20 cellular contexts compared by ENCODE assay signal in genomic region chr3:134768845-134769244, GRCh38. TPM values are rescaled to one million over a fixed set of nuclear protein-coding genes. Genes with fewer than 3 reads are reported as not detected.
DNase-seq lines count a peak whose midpoint lies in the region; ATAC-seq and TF ChIP-seq lines count a peak whose summit lies in the region.
"Had no signal": no experiment of that assay in that cellular context is flagged by ENCODE, and none has a peak within 500 bp of the region (broad histone marks: within the 10 kb centered on the region; RNA-seq: fewer than 3 reads in every experiment).

No MANE protein-coding gene starts in this region.

- no peaks in the 10 kb centered on the region for H3K4me1 Mint-ChIP-seq in osteocyte (ENCODE audit: unreplicated experiment)
- H3K4me1 Mint-ChIP-seq: CD14-positive monocyte; CD4-positive, alpha-beta memory T cell had no signal

- no peak overlapping the region for H3K18ac ChIP-seq in mesenchymal stem cell (ENCODE audit: low read depth in 1 of 2, low read length in 2 of 2)

- no peak overlapping the region for H3K23ac ChIP-seq in mesenchymal stem cell (ENCODE audit: low read length in 2 of 2)

- no peaks in the 10 kb centered on the region for H4K20me1 ChIP-seq in mammary epithelial cell (ENCODE audit: insufficient read depth, low read length)
- H4K20me1 ChIP-seq: BLaER1 had no signal

- no peak overlapping the region for H2BK120ac ChIP-seq in mesenchymal stem cell (ENCODE audit: low read depth, low read length)

- no peak overlapping the region for H2AK5ac ChIP-seq in mesenchymal stem cell (ENCODE audit: low read length, severe bottlenecking)

- H2BK12ac ChIP-seq in mesenchymal stem cell (ENCODE audit: low read length in 2 of 2), result no peak overlapping the region

- no peak overlapping the region for H4K91ac ChIP-seq in mesenchymal stem cell (ENCODE audit: low read length)

- H3K27ac Mint-ChIP-seq in osteocyte (ENCODE audit: unreplicated experiment), result no peak overlapping the region
- H3K27ac Mint-ChIP-seq: CD14-positive monocyte; CD4-positive, alpha-beta memory T cell had no signal

- no peaks in the 10 kb centered on the region for H3K9me3 ChIP-seq in breast epithelium
- H3K9me3 ChIP-seq in mammary epithelial cell (replicated peaks; ENCODE audit: insufficient read depth, low read length), result no peaks in the 10 kb centered on the region
- no peaks in the 10 kb centered on the region for H3K9me3 ChIP-seq in left lung
- H3K9me3 ChIP-seq in mesenchymal stem cell (ENCODE audit: control insufficient read depth, low read length), result peaks cover 7% of the 10 kb centered on the region
- H3K9me3 ChIP-seq: BLaER1, HAP-1 had no signal

- 86% methylated on average over 4 of the region's 4 CpGs for WGBS in mammary epithelial cell (ENCODE audit: low coverage, missing lambda C conversion rate)
- 91% methylated on average over 3 of the region's 4 CpGs for WGBS in mesenchymal stem cell

- H3K79me2 ChIP-seq in mammary epithelial cell (ENCODE audit: insufficient read depth, low read length), result no peaks in the 10 kb centered on the region

- H3K9me3 Mint-ChIP-seq in osteocyte (ENCODE audit: unreplicated experiment), result no peaks in the 10 kb centered on the region

- in situ Hi-C loops in mammary epithelial cell (cut with MboI; ENCODE audit: low sequenced_read_pairs in 2 of 2), result no loop called here

- H3K27me3 ChIP-seq in breast epithelium (no peaks in the 10 kb centered on the region), mammary epithelial cell (ENCODE audit: insufficient read depth, low read length) (no peaks in the 10 kb centered on the region), left lung (no peaks in the 10 kb centered on the region), mesenchymal stem cell (ENCODE audit: control insufficient read depth in 1 of 2, insufficient read depth in 1 of 2, low read length in 2 of 2) (peaks cover 0 to 15% of the 10 kb centered on the region in 2 experiments)
- H3K27me3 ChIP-seq: BLaER1 had no signal

- no peak overlapping the region for H4K8ac ChIP-seq in mesenchymal stem cell (ENCODE audit: low read length)

- no peak overlapping the region for H3K14ac ChIP-seq in mesenchymal stem cell (ENCODE audit: low read length in 2 of 2)

- H3K4me3 ChIP-seq in breast epithelium (no peak overlapping the region), mammary epithelial cell (replicated peaks in 1 of 3; ENCODE audit: insufficient read depth in 1 of 3, low read depth in 2 of 3, low read length in 3 of 3) (no peak overlapping the region), left lung (no peak overlapping the region), mesenchymal stem cell (ENCODE audit: insufficient read depth in 1 of 2, low read depth in 1 of 2, low read length in 2 of 2) (no peak overlapping the region), foreskin fibroblast (ENCODE audit: low read depth in 1 of 2, low read length in 2 of 2) (no peak overlapping the region)
- H3K4me3 ChIP-seq: BLaER1, GM12878, GM23248, HAP-1 had no signal

- no peak overlapping the region for H3K4me3 Mint-ChIP-seq in osteocyte (ENCODE audit: unreplicated experiment)
- H3K4me3 Mint-ChIP-seq: CD14-positive monocyte; CD4-positive, alpha-beta memory T cell had no signal

- no peak overlapping the region for H2BK15ac ChIP-seq in mesenchymal stem cell (ENCODE audit: low read depth, poor library complexity, severe bottlenecking)

- TF ChIP-seq POLR2A in breast epithelium (IDR thresholded peaks at IDR 0.05), result no peak

- BruUV-seq in mammary epithelial cell (replicated peaks; lab: Mats Ljungman, UMichigan), result no TSS peak

- TF ChIP-seq CTCF in breast epithelium (IDR thresholded peaks at IDR 0.05) (no peak), mammary epithelial cell (conservative IDR thresholded peaks at IDR 0.05 in 1 of 2, IDR thresholded peaks at IDR 0.05 in 1 of 2; ENCODE audit: extremely low read depth in 1 of 2, insufficient read depth in 1 of 2, low read depth in 1 of 2, low read length in 2 of 2) (no peak), left lung (IDR thresholded peaks at IDR 0.05) (no peak), osteocyte (IDR thresholded peaks at IDR 0.05) (no peak), foreskin fibroblast (IDR thresholded peaks at IDR 0.05; ENCODE audit: low read depth, low read length) (no peak)

- H2AFZ ChIP-seq in mammary epithelial cell (ENCODE audit: low read depth, low read length) (no peak overlapping the region), mesenchymal stem cell (ENCODE audit: low read depth, low read length) (no peak overlapping the region)
- H2AFZ ChIP-seq: GM23248 had no signal

- H3K9ac ChIP-seq in mammary epithelial cell (ENCODE audit: insufficient read depth, low read length) (no peak overlapping the region), mesenchymal stem cell (ENCODE audit: low read length) (no peak overlapping the region)
- H3K9ac ChIP-seq: BLaER1, GM23248 had no signal

- H3K36me3 Mint-ChIP-seq in osteocyte (ENCODE audit: unreplicated experiment), result no peaks in the 10 kb centered on the region
- H3K36me3 Mint-ChIP-seq: CD14-positive monocyte; CD4-positive, alpha-beta memory T cell had no signal

- DNase-seq in breast epithelium (ENCODE audit: low spot score in 2 of 2) (no peak), mammary epithelial cell (no peak), left lung (no peak), osteocyte (ENCODE audit: extremely low spot score, unreplicated experiment) (peak; percentile 53), activated T-cell treated with anti-CD3 and anti-CD28 coated beads for 4 hours (no peak), mesenchymal stem cell (no peak), MV-4-11 (lab: John Stamatoyannopoulos, UW) (no peak), foreskin fibroblast (no peak)
- DNase-seq: 8988T; CD4-positive, alpha-beta memory T cell; DMS153; DND-41; EL; GM23248 had no signal

- peak; percentile 76 for ATAC-seq in left lung
- ATAC-seq: GM12878, HepG2 had no signal

- no peaks in the 10 kb centered on the region for H3K4me1 ChIP-seq in breast epithelium
- H3K4me1 ChIP-seq in mammary epithelial cell (ENCODE audit: insufficient read depth, low read length), result no peaks in the 10 kb centered on the region
- no peaks in the 10 kb centered on the region for H3K4me1 ChIP-seq in left lung
- no peaks in the 10 kb centered on the region for H3K4me1 ChIP-seq in mesenchymal stem cell (ENCODE audit: control insufficient read depth, insufficient read depth, low read depth, low read length)
- H3K4me1 ChIP-seq: BLaER1, HAP-1 had no signal

- peaks cover 7% of the 10 kb centered on the region for H3K27me3 Mint-ChIP-seq in osteocyte (ENCODE audit: unreplicated experiment)

- intact Hi-C loops in breast epithelium (cut with DNase I; ENCODE audit: low total_unique reads) (no loop called here), mammary epithelial cell (cut with micrococcal nuclease) (no loop called here), left lung (cut with DNase I) (no loop called here)

- no peaks in the 10 kb centered on the region for H3K79me1 ChIP-seq in mesenchymal stem cell (replicated peaks; ENCODE audit: low read length, poor library complexity, severe bottlenecking)

- no peak overlapping the region for H3K4me2 ChIP-seq in mammary epithelial cell (ENCODE audit: insufficient read depth, low read depth, low read length)
- H3K4me2 ChIP-seq in mesenchymal stem cell (ENCODE audit: low read length, poor library complexity, severe bottlenecking), result no peak overlapping the region
- H3K4me2 ChIP-seq: BLaER1 had no signal

- no peaks in the 10 kb centered on the region for H3K36me3 ChIP-seq in breast epithelium
- H3K36me3 ChIP-seq in mammary epithelial cell (ENCODE audit: insufficient read depth, low read length), result no peaks in the 10 kb centered on the region
- no peaks in the 10 kb centered on the region for H3K36me3 ChIP-seq in left lung
- no peaks in the 10 kb centered on the region for H3K36me3 ChIP-seq in mesenchymal stem cell (ENCODE audit: control insufficient read depth in 1 of 2, insufficient read depth in 2 of 2, low read depth in 1 of 2, low read length in 2 of 2)
- H3K36me3 ChIP-seq: BLaER1, HAP-1 had no signal

- dilution Hi-C loops in mammary epithelial cell (cut with HindIII; ENCODE audit: low sequenced_read_pairs), result no loop called here

- CTCF ChIA-PET in mammary epithelial cell (lab: Charles Lee; ENCODE audit: low non-redundant PET), result no interaction called here

- no peak overlapping the region for H3K4ac ChIP-seq in mesenchymal stem cell (ENCODE audit: low read depth in 1 of 2, low read length in 2 of 2)

- no peak overlapping the region for H2BK5ac ChIP-seq in mesenchymal stem cell (ENCODE audit: low read depth, low read length, poor library complexity, severe bottlenecking)

- peak overlapping the region; percentile 78 to 82 for H3K27ac ChIP-seq in breast epithelium
- no peak overlapping the region for H3K27ac ChIP-seq in mammary epithelial cell (ENCODE audit: insufficient read depth, low read depth, low read length)
- peak overlapping the region in 1 of 2 donors; percentile 59 for H3K27ac ChIP-seq in left lung
- no peak overlapping the region for H3K27ac ChIP-seq in mesenchymal stem cell (ENCODE audit: low read length, poor library complexity, severe bottlenecking)
- H3K27ac ChIP-seq: BLaER1, GM23248 had no signal

RNA-seq across cellular contexts. Expression of gene EPHB1, which starts 26.2 kb away (rescaled TPM):
- 1 to 10 TPM; 1.8 to 5.9 (median 3.4) TPM for total RNA-seq in breast epithelium
- under 1 TPM in 1 of 2 donors, not detected in 1; 0.24 TPM for total RNA-seq in mammary epithelial cell
- 0.03 TPM for polyA plus RNA-seq in mammary epithelial cell
- polyA minus RNA-seq in mammary epithelial cell, result not detected
- total RNA-seq in left lung, result 1 to 10 TPM; 1.1 to 4.3 TPM
- total RNA-seq in osteocyte, result 0.75 and 1.1 TPM in 2 replicates
- not detected for polyA plus RNA-seq in mesenchymal stem cell (2013, experiment 1 of 2)
- polyA plus RNA-seq in mesenchymal stem cell (2013, experiment 2 of 2), result 0.01 TPM
- total RNA-seq: G401 had no signal

Comparison
In these comparisons a context has a peak if more than half of its experiments do, and no peak if none do; other contexts are left out.
1. H3K27ac ChIP-seq: peak in breast epithelium (2 of 2); none in mammary epithelial cell (single experiment) and mesenchymal stem cell (single experiment).